In genomic region chr1:97505289-97505688, GRCh38 we compare ENCODE assay signal across 20 cellular contexts.
DNase-seq lines count a peak whose midpoint lies in the region; ATAC-seq lines count a peak whose summit lies in the region.
"Had no signal": no experiment of that assay in that cellular context is flagged by ENCODE, and none has a peak within 500 bp of the region (broad histone marks: within the 10 kb centered on the region; RNA-seq: fewer than 3 reads in every experiment).

No MANE protein-coding gene starts in this region.

- DNase-seq in putamen (ENCODE audit: low spot score) (no peak), superior temporal gyrus (ENCODE audit: extremely low spot score) (no peak)
- no peak for DNase-seq in effector memory CD8-positive, alpha-beta T cell
- DNase-seq: activated CD4-positive, alpha-beta T cell treated with anti-CD3 and anti-CD28 coated beads for 4 hours; activated gamma-delta T cell; anterior cingulate cortex; DMS 273 treated with DMSO at 0.1 percent for 48 hours; H7; left colon; NCI-H1092; NCI-H2107; NCI-H69; PC-9; transverse colon had no signal

- H3K27me3 Mint-ChIP-seq in effector memory CD8-positive, alpha-beta T cell: no peaks in the 10 kb centered on the region
- H3K27me3 Mint-ChIP-seq: stimulated activated memory B cell treated with anti-CD40 and anti-IgM and Interleukin-4, amounts not matched to agents 10 μg/mL and 1 μg/mL and 100 μg/mL, for 72 hours had no signal

- H3K4me1 Mint-ChIP-seq in effector memory CD8-positive, alpha-beta T cell (ENCODE audit: low read depth in 2 of 2): no peaks in the 10 kb centered on the region
- H3K4me1 Mint-ChIP-seq: stimulated activated memory B cell treated with anti-CD40 and anti-IgM and Interleukin-4, amounts not matched to agents 10 μg/mL and 1 μg/mL and 100 μg/mL, for 72 hours had no signal

- H3K9me3 Mint-ChIP-seq in effector memory CD8-positive, alpha-beta T cell: no peaks in the 10 kb centered on the region

- no peak overlapping the region for H3K4me3 Mint-ChIP-seq in effector memory CD8-positive, alpha-beta T cell
- H3K4me3 Mint-ChIP-seq: neural crest cell; stimulated activated memory B cell treated with anti-CD40 and anti-IgM and Interleukin-4, amounts not matched to agents 10 μg/mL and 1 μg/mL and 100 μg/mL, for 72 hours had no signal

- peaks cover 6% of the 10 kb centered on the region for H3K36me3 Mint-ChIP-seq in effector memory CD8-positive, alpha-beta T cell (ENCODE audit: insufficient read depth)
- H3K36me3 Mint-ChIP-seq: stimulated activated memory B cell treated with anti-CD40 and anti-IgM and Interleukin-4, amounts not matched to agents 10 μg/mL and 1 μg/mL and 100 μg/mL, for 72 hours had no signal

- no peak overlapping the region for H3K27ac Mint-ChIP-seq in effector memory CD8-positive, alpha-beta T cell
- H3K27ac Mint-ChIP-seq: stimulated activated memory B cell treated with anti-CD40 and anti-IgM and Interleukin-4, amounts not matched to agents 10 μg/mL and 1 μg/mL and 100 μg/mL, for 72 hours had no signal

- peak; percentile 24 for ATAC-seq in GM19467 (IDR thresholded peaks at IDR 0.05; ENCODE audit: unreplicated experiment)
- ATAC-seq in HG02798 (IDR thresholded peaks at IDR 0.05; ENCODE audit: poor library complexity, unreplicated experiment): peak; percentile 20
- ATAC-seq in HG03558 (IDR thresholded peaks at IDR 0.05; ENCODE audit: extremely low read depth, unreplicated experiment): peak; percentile 7
- no peak for ATAC-seq in esophagus mucosa
- no peak for ATAC-seq in effector memory CD8-positive, alpha-beta T cell (replicated peaks)
- ATAC-seq: left colon had no signal

Comparison
In these comparisons a context has a peak if more than half of its experiments do, and no peak if none do; other contexts are left out.
1. ATAC-seq: peak in GM19467 (single experiment), HG02798 (single experiment) and HG03558 (single experiment); none in esophagus mucosa (single experiment) and effector memory CD8-positive, alpha-beta T cell (single experiment).